Comparison of ENCODE assay signal across 9 cellular contexts in genomic region chr16:70187858-70188607, GRCh38. TPM values are rescaled to one million over a fixed set of nuclear protein-coding genes. Genes with fewer than 3 reads are reported as not detected.
DNase-seq lines count a peak whose midpoint lies in the region; ATAC-seq and TF ChIP-seq lines count a peak whose summit lies in the region.
"Not testable (repeated sequence)": the region's sequence is repeated elsewhere in the genome, so short reads cannot be mapped to it uniquely, and the experiment has no call there.
"Had no signal": no experiment of that assay in that cellular context is flagged by ENCODE, and none has a peak within 500 bp of the region (broad histone marks: within the 10 kb centered on the region; RNA-seq: fewer than 3 reads in every experiment).

No MANE protein-coding gene starts in this region.

- DNase-seq in Calu3; activated CD8-positive, alpha-beta memory T cell treated with anti-CD3 and anti-CD28 coated beads, Interleukin-2, amount 10 ng/mL, durations not matched to agents 7 days and 5 days; dorsolateral prefrontal cortex; sciatic nerve (ENCODE audit: low spot score); tibial nerve (ENCODE audit: low spot score in 2 of 2): not testable (repeated sequence)
- DNase-seq in left ventricle myocardium superior = peak; percentile 51

- peak overlapping the region; percentile 48 for H3K4me3 Mint-ChIP-seq in Calu3 (ENCODE audit: low read depth, unreplicated experiment)
- H3K4me3 Mint-ChIP-seq in activated CD8-positive, alpha-beta memory T cell treated with anti-CD3 and anti-CD28 coated beads, Interleukin-2, amount 10 ng/mL, durations not matched to agents 7 days and 5 days = not testable (repeated sequence)

- not testable (repeated sequence) for H3K9me3 Mint-ChIP-seq in Calu3 (ENCODE audit: low read depth, unreplicated experiment); activated CD8-positive, alpha-beta memory T cell treated with anti-CD3 and anti-CD28 coated beads, Interleukin-2, amount 10 ng/mL, durations not matched to agents 7 days and 5 days (ENCODE audit: low read depth)

- peak; percentile 69 for ATAC-seq in HG03432 (IDR thresholded peaks at IDR 0.05; ENCODE audit: unreplicated experiment)
- peak; percentile 27 for ATAC-seq in activated CD8-positive, alpha-beta memory T cell treated with anti-CD3 and anti-CD28 coated beads, Interleukin-2, amount 10 ng/mL, durations not matched to agents 7 days and 5 days
- peak; percentile 98 for ATAC-seq in left ventricle myocardium superior
- peak; percentile 95 for ATAC-seq in sciatic nerve

- H3K4me3 ChIP-seq in dorsolateral prefrontal cortex = peak overlapping the region in 42 of 59 donors; percentile 6 to 61 (median 40)
- not testable (repeated sequence) for H3K4me3 ChIP-seq in muscle layer of colon (ENCODE audit: low read depth in 1 of 2, low read length in 2 of 2)
- H3K4me3 ChIP-seq in tibial nerve = peak overlapping the region; percentile 23 to 56 (median 33)

- H3K4me1 Mint-ChIP-seq in Calu3 (ENCODE audit: low read depth, unreplicated experiment); activated CD8-positive, alpha-beta memory T cell treated with anti-CD3 and anti-CD28 coated beads, Interleukin-2, amount 10 ng/mL, durations not matched to agents 7 days and 5 days: not testable (repeated sequence)

- not testable (repeated sequence) for BruUV-seq in Calu3 (replicated peaks; lab: Mats Ljungman, UMichigan)

- H3K9ac ChIP-seq in muscle layer of colon (ENCODE audit: low read length) = not testable (repeated sequence)

- H3K27ac Mint-ChIP-seq in Calu3 (ENCODE audit: unreplicated experiment); activated CD8-positive, alpha-beta memory T cell treated with anti-CD3 and anti-CD28 coated beads, Interleukin-2, amount 10 ng/mL, durations not matched to agents 7 days and 5 days: not testable (repeated sequence)

- not testable (repeated sequence) for H3K9me3 ChIP-seq in muscle layer of colon (ENCODE audit: low read length); tibial nerve

- not testable (repeated sequence) for H3K27me3 ChIP-seq in dorsolateral prefrontal cortex; muscle layer of colon (ENCODE audit: control insufficient read depth in 1 of 2, insufficient read depth in 2 of 2, low read length in 2 of 2); tibial nerve

- H3K4me1 ChIP-seq in muscle layer of colon (ENCODE audit: insufficient read depth, low read length); tibial nerve: not testable (repeated sequence)

- H3K36me3 Mint-ChIP-seq in Calu3 (ENCODE audit: insufficient read depth, unreplicated experiment); activated CD8-positive, alpha-beta memory T cell treated with anti-CD3 and anti-CD28 coated beads, Interleukin-2, amount 10 ng/mL, durations not matched to agents 7 days and 5 days: not testable (repeated sequence)

- not testable (repeated sequence) for H3K36me3 ChIP-seq in muscle layer of colon (ENCODE audit: insufficient read depth, low read length); tibial nerve

- TF ChIP-seq CTCF in Calu3 (IDR thresholded peaks at IDR 0.05; ENCODE audit: unreplicated experiment); dorsolateral prefrontal cortex (IDR thresholded peaks at IDR 0.05 in 54 of 56, conservative IDR thresholded peaks at IDR 0.05 in 2 of 56; ENCODE audit: low read depth in 1 of 56, partially characterized antibody in 56 of 56); tibial nerve (IDR thresholded peaks at IDR 0.05): not testable (repeated sequence)

- not testable (repeated sequence) for H3K27me3 Mint-ChIP-seq in Calu3 (ENCODE audit: unreplicated experiment); activated CD8-positive, alpha-beta memory T cell treated with anti-CD3 and anti-CD28 coated beads, Interleukin-2, amount 10 ng/mL, durations not matched to agents 7 days and 5 days

- TF ChIP-seq EP300 in tibial nerve (IDR thresholded peaks at IDR 0.05) = not testable (repeated sequence)

- CTCF ChIA-PET in Calu3 (lab: Charles Lee); activated CD8-positive, alpha-beta memory T cell treated with anti-CD3 and anti-CD28 coated beads, Interleukin-2, amount 10 ng/mL, durations not matched to agents 7 days and 5 days (lab: Charles Lee): not testable (repeated sequence)

- WGBS in tibial nerve, 2 donors = 70 to 83% methylated on average over 2 to 3 of the region's 71 CpGs

- intact Hi-C loops in Calu3 (cut with micrococcal nuclease; ENCODE audit: unreplicated experiment); dorsolateral prefrontal cortex (cut with DNase I); left ventricle myocardium superior (cut with micrococcal nuclease); sciatic nerve (cut with DNase I): not testable (repeated sequence)

- TF ChIP-seq POLR2A in tibial nerve (IDR thresholded peaks at IDR 0.05) = not testable (repeated sequence)

- H3K27ac ChIP-seq in dorsolateral prefrontal cortex (peak overlapping the region in 5 of 59 donors; percentile 38 to 69 (median 43)), muscle layer of colon (ENCODE audit: low read depth, low read length) (peak overlapping the region; percentile 34), tibial nerve (peak overlapping the region in 3 of 4 donors; percentile 59 to 82 (median 81))

RNA-seq across cellular contexts. Expression of gene CLEC18C, which starts 14.4 kb away (rescaled TPM):
- 1.2 TPM in 2 replicates for total RNA-seq in Calu3 (2022)
- total RNA-seq in activated CD8-positive, alpha-beta memory T cell treated with anti-CD3 and anti-CD28 coated beads, Interleukin-2, amount 10 ng/mL, durations not matched to agents 7 days and 5 days = under 1 TPM; 0.14 to 0.20 TPM
- 1 to 10 TPM in 81 of 120 experiments, under 1 TPM in 26, not detected in 13; 0.21 to 9.0 (median 1.8) TPM for total RNA-seq in dorsolateral prefrontal cortex
- total RNA-seq in left ventricle myocardium superior = not detected
- total RNA-seq in sciatic nerve = 0.58 TPM
- total RNA-seq in tibial nerve = 1 to 10 TPM in 2 of 4 donors, under 1 TPM in 2; 0.30 to 2.5 (median 0.76) TPM
- total RNA-seq: G401 had no signal

Comparison
In these comparisons a context has a peak if more than half of its experiments do, and no peak if none do; other contexts are left out.
1. ATAC-seq: peak in every context shown above with its lines; median percentile 98 in left ventricle myocardium superior; 95 in sciatic nerve; 69 in HG03432; 27 in activated CD8-positive, alpha-beta memory T cell treated with anti-CD3 and anti-CD28 coated beads, Interleukin-2, amount 10 ng/mL, durations not matched to agents 7 days and 5 days.